1 cellular context compared by ENCODE assay signal in the genomic region with DNA sequence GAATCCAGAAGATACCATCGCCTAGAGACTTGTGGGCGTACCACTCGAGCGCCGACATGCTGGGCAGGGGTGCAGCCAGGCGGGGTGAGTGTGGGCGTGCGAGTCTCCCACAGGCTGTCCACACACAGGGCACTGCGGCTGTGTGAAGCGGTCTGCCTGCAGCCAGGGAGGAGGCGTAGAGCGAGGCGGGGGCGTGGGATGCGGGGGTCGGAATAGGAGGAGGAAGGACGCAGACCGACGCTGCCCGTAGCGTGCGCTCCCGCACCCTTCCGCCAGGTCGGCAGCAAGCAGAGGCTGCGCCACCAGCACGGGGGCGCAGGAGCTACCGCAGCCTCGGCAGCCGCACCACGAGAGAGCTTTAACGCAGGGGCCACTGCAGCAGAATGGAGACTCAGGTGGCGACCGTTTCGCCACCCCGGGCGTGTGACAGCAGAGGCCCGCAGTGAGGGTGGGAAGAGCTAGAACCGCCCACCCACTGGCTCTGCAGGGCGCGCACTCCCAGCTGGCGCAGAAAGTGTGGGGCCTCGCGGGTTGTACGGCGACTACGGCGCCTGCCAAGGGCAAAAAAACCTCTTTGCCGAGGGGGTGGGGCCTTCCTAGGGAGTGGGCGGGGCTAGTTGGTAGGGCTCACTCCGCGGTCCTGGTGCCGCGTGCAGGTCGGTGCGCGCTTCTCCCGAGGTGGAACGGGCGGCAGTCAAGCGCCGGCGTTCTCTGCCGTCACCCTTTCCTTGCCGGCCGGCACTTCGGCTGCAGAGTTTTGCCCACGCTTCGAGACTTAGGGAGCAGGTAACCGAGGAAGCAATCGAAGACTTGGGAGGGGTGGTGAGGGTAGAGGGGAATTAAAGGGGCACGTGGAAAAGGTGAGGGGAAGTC.
TF ChIP-seq lines count a peak whose summit lies in the region.

A gene (minus strand): TSS at position 537 of the 873 bp plus-strand sequence. CDS start 479 bp downstream, at position 58.
A gene with protein sequence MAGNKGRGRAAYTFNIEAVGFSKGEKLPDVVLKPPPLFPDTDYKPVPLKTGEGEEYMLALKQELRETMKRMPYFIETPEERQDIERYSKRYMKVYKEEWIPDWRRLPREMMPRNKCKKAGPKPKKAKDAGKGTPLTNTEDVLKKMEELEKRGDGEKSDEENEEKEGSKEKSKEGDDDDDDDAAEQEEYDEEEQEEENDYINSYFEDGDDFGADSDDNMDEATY (plus strand): TSS at position 630 of the 873 bp plus-strand sequence. CDS start 10,704 bp downstream, outside the sequence.

TF ChIP-seq in K562, 482 proteins besides CTCF, POLR2A, EP300 and RAD21 (continued from another document and continues in another):
- TF ChIP-seq, protein P1, sequence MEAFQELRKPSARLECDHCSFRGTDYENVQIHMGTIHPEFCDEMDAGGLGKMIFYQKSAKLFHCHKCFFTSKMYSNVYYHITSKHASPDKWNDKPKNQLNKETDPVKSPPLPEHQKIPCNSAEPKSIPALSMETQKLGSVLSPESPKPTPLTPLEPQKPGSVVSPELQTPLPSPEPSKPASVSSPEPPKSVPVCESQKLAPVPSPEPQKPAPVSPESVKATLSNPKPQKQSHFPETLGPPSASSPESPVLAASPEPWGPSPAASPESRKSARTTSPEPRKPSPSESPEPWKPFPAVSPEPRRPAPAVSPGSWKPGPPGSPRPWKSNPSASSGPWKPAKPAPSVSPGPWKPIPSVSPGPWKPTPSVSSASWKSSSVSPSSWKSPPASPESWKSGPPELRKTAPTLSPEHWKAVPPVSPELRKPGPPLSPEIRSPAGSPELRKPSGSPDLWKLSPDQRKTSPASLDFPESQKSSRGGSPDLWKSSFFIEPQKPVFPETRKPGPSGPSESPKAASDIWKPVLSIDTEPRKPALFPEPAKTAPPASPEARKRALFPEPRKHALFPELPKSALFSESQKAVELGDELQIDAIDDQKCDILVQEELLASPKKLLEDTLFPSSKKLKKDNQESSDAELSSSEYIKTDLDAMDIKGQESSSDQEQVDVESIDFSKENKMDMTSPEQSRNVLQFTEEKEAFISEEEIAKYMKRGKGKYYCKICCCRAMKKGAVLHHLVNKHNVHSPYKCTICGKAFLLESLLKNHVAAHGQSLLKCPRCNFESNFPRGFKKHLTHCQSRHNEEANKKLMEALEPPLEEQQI (IDR thresholded peaks at IDR 0.05): peak; percentile 62; the same call in 1 of the 2 replicates
- TF ChIP-seq, protein P2, sequence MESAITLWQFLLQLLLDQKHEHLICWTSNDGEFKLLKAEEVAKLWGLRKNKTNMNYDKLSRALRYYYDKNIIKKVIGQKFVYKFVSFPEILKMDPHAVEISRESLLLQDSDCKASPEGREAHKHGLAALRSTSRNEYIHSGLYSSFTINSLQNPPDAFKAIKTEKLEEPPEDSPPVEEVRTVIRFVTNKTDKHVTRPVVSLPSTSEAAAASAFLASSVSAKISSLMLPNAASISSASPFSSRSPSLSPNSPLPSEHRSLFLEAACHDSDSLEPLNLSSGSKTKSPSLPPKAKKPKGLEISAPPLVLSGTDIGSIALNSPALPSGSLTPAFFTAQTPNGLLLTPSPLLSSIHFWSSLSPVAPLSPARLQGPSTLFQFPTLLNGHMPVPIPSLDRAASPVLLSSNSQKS (CRISPR knock-in tag; IDR thresholded peaks at IDR 0.05): no peak
- TF ChIP-seq ZKSCAN8 (CRISPR knock-in tag; IDR thresholded peaks at IDR 0.05) (no peak), TCF3 (CRISPR knock-in tag; IDR thresholded peaks at IDR 0.05) (no peak; the same call in 1 of the 2 replicates), ZNF212 (CRISPR knock-in tag; IDR thresholded peaks at IDR 0.05) (no peak), POLR3A (IDR thresholded peaks at IDR 0.05; ENCODE audit: borderline replicate concordance, extremely low read depth, insufficient read depth, insufficient read length) (no peak), KDM4B (IDR thresholded peaks at IDR 0.05; ENCODE audit: borderline replicate concordance in 2 of 2, low read depth in 1 of 2) (no peak), HDAC2 (IDR thresholded peaks at IDR 0.05) (peak; percentile 58; the same call in 1 of the 2 replicates), GTF2E2 (tag; IDR thresholded peaks at IDR 0.05) (0 out of 2 replicates have a peak, but pooled peaks have one; percentile 44), RBBP5 (IDR thresholded peaks at IDR 0.05; ENCODE audit: borderline replicate concordance, insufficient read depth, low read length, poor library complexity, severe bottlenecking) (peak; percentile 96), RBM34 (IDR thresholded peaks at IDR 0.05; ENCODE audit: borderline replicate concordance, insufficient read depth, low read length) (no peak), ZFP1 (CRISPR knock-in tag; IDR thresholded peaks at IDR 0.05) (no peak), KLF13 (tag; IDR thresholded peaks at IDR 0.05; ENCODE audit: borderline replicate concordance, low read depth) (no peak; the same call in 1 of the 2 replicates), CAMTA2 (CRISPR knock-in tag; conservative IDR thresholded peaks at IDR 0.05) (0 out of 2 replicates have a peak, but pooled peaks have one; percentile 16), COPS2 (conservative IDR thresholded peaks at IDR 0.05) (no peak), SREBF2 (CRISPR knock-in tag; IDR thresholded peaks at IDR 0.05) (no peak), ZNF282 (CRISPR knock-in tag; IDR thresholded peaks at IDR 0.05) (no peak; the same call in 1 of the 2 replicates), SMC3 (conservative IDR thresholded peaks at IDR 0.05; ENCODE audit: insufficient read depth, low read depth, low read length) (0 out of 2 replicates have a peak, but pooled peaks have one; percentile 6), CTBP1 (IDR thresholded peaks at IDR 0.05; ENCODE audit: borderline replicate concordance) (peak; percentile 86), TRIM28 (IDR thresholded peaks at IDR 0.05) (0 out of 2 replicates have a peak, but pooled peaks have one; percentile 25), NBN (IDR thresholded peaks at IDR 0.05; ENCODE audit: low read depth) (peak; percentile 57; the same call in 1 of the 2 replicates), ZC3H4 (CRISPR knock-in tag; IDR thresholded peaks at IDR 0.05; ENCODE audit: borderline replicate concordance) (no peak; the same call in 1 of the 2 replicates), NCOA1 (IDR thresholded peaks at IDR 0.05; ENCODE audit: low read depth) (no peak), TAF9B (IDR thresholded peaks at IDR 0.05; ENCODE audit: partially characterized antibody) (peak; percentile 75), NR4A1 (CRISPR knock-in tag; IDR thresholded peaks at IDR 0.05) (no peak), NR4A1 (tag; IDR thresholded peaks at IDR 0.05) (no peak), CBX1 (IDR thresholded peaks at IDR 0.05; ENCODE audit: low read depth) (peak; percentile 97), DPF2 (IDR thresholded peaks at IDR 0.05) (peak; percentile 61; the same call in 1 of the 2 replicates)
- TF ChIP-seq, protein P3, sequence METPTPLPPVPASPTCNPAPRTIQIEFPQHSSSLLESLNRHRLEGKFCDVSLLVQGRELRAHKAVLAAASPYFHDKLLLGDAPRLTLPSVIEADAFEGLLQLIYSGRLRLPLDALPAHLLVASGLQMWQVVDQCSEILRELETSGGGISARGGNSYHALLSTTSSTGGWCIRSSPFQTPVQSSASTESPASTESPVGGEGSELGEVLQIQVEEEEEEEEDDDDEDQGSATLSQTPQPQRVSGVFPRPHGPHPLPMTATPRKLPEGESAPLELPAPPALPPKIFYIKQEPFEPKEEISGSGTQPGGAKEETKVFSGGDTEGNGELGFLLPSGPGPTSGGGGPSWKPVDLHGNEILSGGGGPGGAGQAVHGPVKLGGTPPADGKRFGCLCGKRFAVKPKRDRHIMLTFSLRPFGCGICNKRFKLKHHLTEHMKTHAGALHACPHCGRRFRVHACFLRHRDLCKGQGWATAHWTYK (CRISPR knock-in tag; IDR thresholded peaks at IDR 0.05): peak; percentile 21; the same call in 1 of the 2 replicates
- TF ChIP-seq, protein P4, sequence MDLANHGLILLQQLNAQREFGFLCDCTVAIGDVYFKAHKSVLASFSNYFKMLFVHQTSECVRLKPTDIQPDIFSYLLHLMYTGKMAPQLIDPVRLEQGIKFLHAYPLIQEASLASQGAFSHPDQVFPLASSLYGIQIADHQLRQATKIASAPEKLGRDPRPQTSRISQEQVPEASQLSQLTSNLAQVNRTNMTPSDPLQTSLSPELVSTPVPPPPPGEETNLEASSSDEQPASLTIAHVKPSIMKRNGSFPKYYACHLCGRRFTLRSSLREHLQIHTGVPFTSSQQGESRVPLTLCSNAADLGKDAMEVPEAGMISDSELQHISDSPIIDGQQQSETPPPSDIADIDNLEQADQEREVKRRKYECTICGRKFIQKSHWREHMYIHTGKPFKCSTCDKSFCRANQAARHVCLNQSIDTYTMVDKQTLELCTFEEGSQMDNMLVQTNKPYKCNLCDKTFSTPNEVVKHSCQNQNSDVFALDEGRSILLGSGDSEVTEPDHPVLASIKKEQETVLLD (IDR thresholded peaks at IDR 0.05): peak; percentile 84
- TF ChIP-seq, protein P5, sequence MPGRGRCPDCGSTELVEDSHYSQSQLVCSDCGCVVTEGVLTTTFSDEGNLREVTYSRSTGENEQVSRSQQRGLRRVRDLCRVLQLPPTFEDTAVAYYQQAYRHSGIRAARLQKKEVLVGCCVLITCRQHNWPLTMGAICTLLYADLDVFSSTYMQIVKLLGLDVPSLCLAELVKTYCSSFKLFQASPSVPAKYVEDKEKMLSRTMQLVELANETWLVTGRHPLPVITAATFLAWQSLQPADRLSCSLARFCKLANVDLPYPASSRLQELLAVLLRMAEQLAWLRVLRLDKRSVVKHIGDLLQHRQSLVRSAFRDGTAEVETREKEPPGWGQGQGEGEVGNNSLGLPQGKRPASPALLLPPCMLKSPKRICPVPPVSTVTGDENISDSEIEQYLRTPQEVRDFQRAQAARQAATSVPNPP (IDR thresholded peaks at IDR 0.05; ENCODE audit: borderline replicate concordance, insufficient read depth, insufficient read length): no peak
- TF ChIP-seq, protein P6, sequence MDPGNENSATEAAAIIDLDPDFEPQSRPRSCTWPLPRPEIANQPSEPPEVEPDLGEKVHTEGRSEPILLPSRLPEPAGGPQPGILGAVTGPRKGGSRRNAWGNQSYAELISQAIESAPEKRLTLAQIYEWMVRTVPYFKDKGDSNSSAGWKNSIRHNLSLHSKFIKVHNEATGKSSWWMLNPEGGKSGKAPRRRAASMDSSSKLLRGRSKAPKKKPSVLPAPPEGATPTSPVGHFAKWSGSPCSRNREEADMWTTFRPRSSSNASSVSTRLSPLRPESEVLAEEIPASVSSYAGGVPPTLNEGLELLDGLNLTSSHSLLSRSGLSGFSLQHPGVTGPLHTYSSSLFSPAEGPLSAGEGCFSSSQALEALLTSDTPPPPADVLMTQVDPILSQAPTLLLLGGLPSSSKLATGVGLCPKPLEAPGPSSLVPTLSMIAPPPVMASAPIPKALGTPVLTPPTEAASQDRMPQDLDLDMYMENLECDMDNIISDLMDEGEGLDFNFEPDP (CRISPR knock-in tag; IDR thresholded peaks at IDR 0.05): no peak
- TF ChIP-seq, protein P7, sequence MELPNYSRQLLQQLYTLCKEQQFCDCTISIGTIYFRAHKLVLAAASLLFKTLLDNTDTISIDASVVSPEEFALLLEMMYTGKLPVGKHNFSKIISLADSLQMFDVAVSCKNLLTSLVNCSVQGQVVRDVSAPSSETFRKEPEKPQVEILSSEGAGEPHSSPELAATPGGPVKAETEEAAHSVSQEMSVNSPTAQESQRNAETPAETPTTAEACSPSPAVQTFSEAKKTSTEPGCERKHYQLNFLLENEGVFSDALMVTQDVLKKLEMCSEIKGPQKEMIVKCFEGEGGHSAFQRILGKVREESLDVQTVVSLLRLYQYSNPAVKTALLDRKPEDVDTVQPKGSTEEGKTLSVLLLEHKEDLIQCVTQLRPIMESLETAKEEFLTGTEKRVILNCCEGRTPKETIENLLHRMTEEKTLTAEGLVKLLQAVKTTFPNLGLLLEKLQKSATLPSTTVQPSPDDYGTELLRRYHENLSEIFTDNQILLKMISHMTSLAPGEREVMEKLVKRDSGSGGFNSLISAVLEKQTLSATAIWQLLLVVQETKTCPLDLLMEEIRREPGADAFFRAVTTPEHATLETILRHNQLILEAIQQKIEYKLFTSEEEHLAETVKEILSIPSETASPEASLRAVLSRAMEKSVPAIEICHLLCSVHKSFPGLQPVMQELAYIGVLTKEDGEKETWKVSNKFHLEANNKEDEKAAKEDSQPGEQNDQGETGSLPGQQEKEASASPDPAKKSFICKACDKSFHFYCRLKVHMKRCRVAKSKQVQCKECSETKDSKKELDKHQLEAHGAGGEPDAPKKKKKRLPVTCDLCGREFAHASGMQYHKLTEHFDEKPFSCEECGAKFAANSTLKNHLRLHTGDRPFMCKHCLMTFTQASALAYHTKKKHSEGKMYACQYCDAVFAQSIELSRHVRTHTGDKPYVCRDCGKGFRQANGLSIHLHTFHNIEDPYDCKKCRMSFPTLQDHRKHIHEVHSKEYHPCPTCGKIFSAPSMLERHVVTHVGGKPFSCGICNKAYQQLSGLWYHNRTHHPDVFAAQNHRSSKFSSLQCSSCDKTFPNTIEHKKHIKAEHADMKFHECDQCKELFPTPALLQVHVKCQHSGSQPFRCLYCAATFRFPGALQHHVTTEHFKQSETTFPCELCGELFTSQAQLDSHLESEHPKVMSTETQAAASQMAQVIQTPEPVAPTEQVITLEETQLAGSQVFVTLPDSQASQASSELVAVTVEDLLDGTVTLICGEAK (IDR thresholded peaks at IDR 0.05): peak; percentile 54
- TF ChIP-seq, protein P7 (CRISPR knock-in tag; IDR thresholded peaks at IDR 0.05): 0 out of 2 replicates have a peak, but pooled peaks have one; percentile 26
